In the genomic region with DNA sequence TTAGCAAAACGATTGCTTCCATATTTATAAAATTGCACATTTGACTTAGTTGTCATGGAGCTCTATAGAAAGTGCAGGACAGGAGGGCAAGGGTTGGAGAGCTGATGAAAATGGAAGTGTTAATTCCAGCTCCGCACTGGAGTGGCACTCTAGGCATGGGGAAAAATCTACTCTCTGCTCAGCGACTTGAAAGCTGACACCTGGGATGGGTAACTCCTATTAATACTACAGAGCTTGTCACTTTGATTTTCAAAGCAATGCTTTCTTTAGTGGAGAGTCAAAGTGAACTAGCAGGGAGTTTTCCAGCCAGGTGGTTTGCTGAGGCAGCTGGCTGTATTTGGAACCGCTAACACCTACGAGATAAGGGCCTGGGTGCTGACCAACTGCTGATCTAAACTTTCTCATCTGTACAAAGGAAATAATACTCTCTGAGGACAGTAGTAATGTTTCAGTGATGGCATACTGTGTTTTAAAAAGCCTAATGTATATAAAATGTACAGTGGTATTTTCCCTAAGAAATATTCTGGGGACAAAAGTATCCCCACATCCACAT, we compare ENCODE assay signal across 31 cellular contexts.
"Had no signal": no experiment of that assay in that cellular context is flagged by ENCODE, and none has a peak within 500 bp of the region (broad histone marks: within the 10 kb centered on the region; RNA-seq: fewer than 3 reads in every experiment).

No MANE protein-coding gene starts in this region.

- H3K4me3 Mint-ChIP-seq: activated CD8-positive, alpha-beta memory T cell treated with anti-CD3 and anti-CD28 coated beads, Interleukin-2, amount 10 ng/mL, durations not matched to agents 7 days and 5 days; activated CD8-positive, alpha-beta T cell treated with anti-CD3 and anti-CD28 coated beads, Interleukin-2, amount 10 ng/mL, durations not matched to agents 7 days and 5 days; central memory CD8-positive, alpha-beta T cell; dendritic cell treated with granulocyte-macrophage colony-stimulating factor and Interleukin-4, amounts not matched to agents 40 ng/mL and 50 ng/mL, for 4 days; mesothelial cell of epicardium; naive thymus-derived CD4-positive, alpha-beta T cell; stimulated activated naive B cell treated with anti-CD40 and anti-IgM and Interleukin-4, amounts not matched to agents 10 μg/mL and 1 μg/mL and 100 μg/mL, for 72 hours; T-helper 17 cell had no signal

- DNase-seq: activated CD4-positive, alpha-beta T cell treated with anti-CD3 and anti-CD28 coated beads for 1 hour; activated CD8-positive, alpha-beta memory T cell treated with anti-CD3 and anti-CD28 coated beads, Interleukin-2, amount 10 ng/mL, durations not matched to agents 7 days and 5 days; activated CD8-positive, alpha-beta T cell treated with anti-CD3 and anti-CD28 coated beads, Interleukin-2, amount 10 ng/mL, durations not matched to agents 7 days and 5 days; activated naive CD4-positive, alpha-beta T cell; activated T-cell treated with anti-CD3 and anti-CD28 coated beads, Interleukin-2, amount 50 U/mL, for 48 hours; anterior cingulate cortex; foreskin melanocyte; heart right ventricle; islet precursor cell; left ventricle myocardium superior; mammary epithelial cell; naive thymus-derived CD4-positive, alpha-beta T cell; nucleus accumbens; pancreas; retina; sigmoid colon; stimulated activated CD4-positive, alpha-beta T cell treated with anti-CD3 and anti-CD28 coated beads, Interleukin-1b, Interleukin-23, amount 100 ng/mL, for 48 hours; stimulated activated naive B cell treated with anti-CD40 and anti-IgM and Interleukin-4, amounts not matched to agents 10 μg/mL and 1 μg/mL and 100 μg/mL, for 72 hours; stomach; T-helper 17 cell; thyroid gland; upper lobe of left lung had no signal

- H3K9me3 Mint-ChIP-seq: central memory CD8-positive, alpha-beta T cell; dendritic cell treated with granulocyte-macrophage colony-stimulating factor and Interleukin-4, amounts not matched to agents 40 ng/mL and 50 ng/mL, for 4 days had no signal

- H3K27me3 Mint-ChIP-seq: activated CD8-positive, alpha-beta memory T cell treated with anti-CD3 and anti-CD28 coated beads, Interleukin-2, amount 10 ng/mL, durations not matched to agents 7 days and 5 days; central memory CD8-positive, alpha-beta T cell; dendritic cell treated with granulocyte-macrophage colony-stimulating factor and Interleukin-4, amounts not matched to agents 40 ng/mL and 50 ng/mL, for 4 days; naive thymus-derived CD4-positive, alpha-beta T cell; stimulated activated naive B cell treated with anti-CD40 and anti-IgM and Interleukin-4, amounts not matched to agents 10 μg/mL and 1 μg/mL and 100 μg/mL, for 72 hours had no signal

- H3K27ac Mint-ChIP-seq: activated CD8-positive, alpha-beta memory T cell treated with anti-CD3 and anti-CD28 coated beads, Interleukin-2, amount 10 ng/mL, durations not matched to agents 7 days and 5 days; activated CD8-positive, alpha-beta T cell treated with anti-CD3 and anti-CD28 coated beads, Interleukin-2, amount 10 ng/mL, durations not matched to agents 7 days and 5 days; activated naive CD4-positive, alpha-beta T cell treated with anti-CD3 and anti-CD28 coated beads, Interleukin-2, amount 50 U/mL, for 72 hours; dendritic cell treated with granulocyte-macrophage colony-stimulating factor and Interleukin-4, amounts not matched to agents 40 ng/mL and 50 ng/mL, for 4 days; mesothelial cell of epicardium; naive thymus-derived CD4-positive, alpha-beta T cell; stimulated activated naive B cell treated with anti-CD40 and anti-IgM and Interleukin-4, amounts not matched to agents 10 μg/mL and 1 μg/mL and 100 μg/mL, for 72 hours; T-helper 17 cell had no signal

- H3K4me3 ChIP-seq: esophagus muscularis mucosa, heart right ventricle, pancreas, prostate gland, sigmoid colon, smooth muscle cell, stomach, thyroid gland, upper lobe of left lung, vagina had no signal

- ATAC-seq: activated CD8-positive, alpha-beta memory T cell treated with anti-CD3 and anti-CD28 coated beads, Interleukin-2, amount 10 ng/mL, durations not matched to agents 7 days and 5 days; activated CD8-positive, alpha-beta T cell treated with anti-CD3 and anti-CD28 coated beads, Interleukin-2, amount 10 ng/mL, durations not matched to agents 7 days and 5 days; activated naive CD4-positive, alpha-beta T cell treated with anti-CD3 and anti-CD28 coated beads, Interleukin-2, amount 50 U/mL, for 72 hours; heart right ventricle; left ventricle myocardium superior; naive thymus-derived CD4-positive, alpha-beta T cell; pancreas; stimulated activated naive B cell treated with anti-CD40 and anti-IgM and Interleukin-4, amounts not matched to agents 10 μg/mL and 1 μg/mL and 100 μg/mL, for 72 hours; T-helper 17 cell had no signal

- H3K4me2 ChIP-seq: smooth muscle cell had no signal

- H3K4me1 ChIP-seq: esophagus muscularis mucosa, heart right ventricle, pancreas, prostate gland, sigmoid colon, stomach, thyroid gland, upper lobe of left lung, vagina had no signal

- H3K36me3 Mint-ChIP-seq: activated CD8-positive, alpha-beta memory T cell treated with anti-CD3 and anti-CD28 coated beads, Interleukin-2, amount 10 ng/mL, durations not matched to agents 7 days and 5 days; activated naive CD4-positive, alpha-beta T cell treated with anti-CD3 and anti-CD28 coated beads, Interleukin-2, amount 50 U/mL, for 72 hours; mesothelial cell of epicardium; naive thymus-derived CD4-positive, alpha-beta T cell; stimulated activated naive B cell treated with anti-CD40 and anti-IgM and Interleukin-4, amounts not matched to agents 10 μg/mL and 1 μg/mL and 100 μg/mL, for 72 hours had no signal

- H3K36me3 ChIP-seq: esophagus muscularis mucosa, heart right ventricle, pancreas, prostate gland, sigmoid colon, stomach, thyroid gland, upper lobe of left lung, vagina had no signal

- H3K27me3 ChIP-seq: esophagus muscularis mucosa, pancreas, sigmoid colon, stomach, thyroid gland, upper lobe of left lung, vagina had no signal

- H3K9me3 ChIP-seq: esophagus muscularis mucosa, heart right ventricle, pancreas, prostate gland, sigmoid colon, thyroid gland, upper lobe of left lung, vagina had no signal

- FAIRE-seq: bronchial epithelial cell, pancreas had no signal

- H3K4me1 Mint-ChIP-seq: activated CD8-positive, alpha-beta memory T cell treated with anti-CD3 and anti-CD28 coated beads, Interleukin-2, amount 10 ng/mL, durations not matched to agents 7 days and 5 days; central memory CD8-positive, alpha-beta T cell; mesothelial cell of epicardium; naive thymus-derived CD4-positive, alpha-beta T cell; stimulated activated naive B cell treated with anti-CD40 and anti-IgM and Interleukin-4, amounts not matched to agents 10 μg/mL and 1 μg/mL and 100 μg/mL, for 72 hours; T-helper 17 cell had no signal

- H3K27ac ChIP-seq: esophagus muscularis mucosa, heart right ventricle, pancreas, prostate gland, sigmoid colon, stomach, thyroid gland, upper lobe of left lung, vagina had no signal
